In the genomic region with DNA sequence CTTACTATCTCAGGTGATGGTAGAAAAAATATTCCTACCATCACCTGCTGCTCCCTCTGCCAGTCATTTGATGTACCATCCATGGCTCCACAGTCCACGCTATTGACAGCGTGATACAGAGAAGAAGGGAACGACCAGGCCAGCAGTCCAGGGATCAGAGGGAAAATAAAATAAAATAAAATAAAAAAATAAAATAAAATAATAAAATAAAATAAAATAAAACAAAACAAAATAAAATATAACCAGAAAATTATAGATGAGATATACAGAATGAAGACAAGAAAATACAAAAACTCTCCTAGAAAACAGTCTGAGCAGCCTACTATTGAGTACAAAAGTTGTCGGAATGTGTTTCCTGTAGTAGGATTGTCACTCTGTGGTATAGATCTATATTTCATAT, we compare ENCODE assay signal across 2 cellular contexts.
TF ChIP-seq lines count a peak whose summit lies in the region.

No MANE protein-coding gene starts in this region.

TF ChIP-seq in SK-N-SH, 30 proteins besides CTCF, POLR2A, EP300 and RAD21 (continued from another document):
- TF ChIP-seq, protein P1, sequence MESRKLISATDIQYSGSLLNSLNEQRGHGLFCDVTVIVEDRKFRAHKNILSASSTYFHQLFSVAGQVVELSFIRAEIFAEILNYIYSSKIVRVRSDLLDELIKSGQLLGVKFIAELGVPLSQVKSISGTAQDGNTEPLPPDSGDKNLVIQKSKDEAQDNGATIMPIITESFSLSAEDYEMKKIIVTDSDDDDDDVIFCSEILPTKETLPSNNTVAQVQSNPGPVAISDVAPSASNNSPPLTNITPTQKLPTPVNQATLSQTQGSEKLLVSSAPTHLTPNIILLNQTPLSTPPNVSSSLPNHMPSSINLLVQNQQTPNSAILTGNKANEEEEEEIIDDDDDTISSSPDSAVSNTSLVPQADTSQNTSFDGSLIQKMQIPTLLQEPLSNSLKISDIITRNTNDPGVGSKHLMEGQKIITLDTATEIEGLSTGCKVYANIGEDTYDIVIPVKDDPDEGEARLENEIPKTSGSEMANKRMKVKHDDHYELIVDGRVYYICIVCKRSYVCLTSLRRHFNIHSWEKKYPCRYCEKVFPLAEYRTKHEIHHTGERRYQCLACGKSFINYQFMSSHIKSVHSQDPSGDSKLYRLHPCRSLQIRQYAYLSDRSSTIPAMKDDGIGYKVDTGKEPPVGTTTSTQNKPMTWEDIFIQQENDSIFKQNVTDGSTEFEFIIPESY (IDR thresholded peaks at IDR 0.05; ENCODE audit: borderline replicate concordance, low read depth) = no peak
- TF ChIP-seq NRF1 (IDR thresholded peaks at IDR 0.05; ENCODE audit: low read depth, low read length) (no peak), JUND (IDR thresholded peaks at IDR 0.05) (no peak), ELF1 (IDR thresholded peaks at IDR 0.05) (no peak), GATA2 (CRISPR knock-in tag; IDR thresholded peaks at IDR 0.05) (no peak), TEAD4 (IDR thresholded peaks at IDR 0.05; ENCODE audit: borderline replicate concordance, insufficient read depth) (no peak), FOXM1 (IDR thresholded peaks at IDR 0.05; ENCODE audit: low read depth) (no peak), SIN3A (IDR thresholded peaks at IDR 0.05; ENCODE audit: borderline replicate concordance, low read depth, low read length) (no peak), TAF1 (IDR thresholded peaks at IDR 0.05; ENCODE audit: borderline replicate concordance, low read depth, low read length) (no peak), FOSL2 (IDR thresholded peaks at IDR 0.05; ENCODE audit: borderline replicate concordance, low read depth) (no peak), TCF12 (IDR thresholded peaks at IDR 0.05) (no peak), FOXJ3 (CRISPR knock-in tag; IDR thresholded peaks at IDR 0.05) (no peak)
- TF ChIP-seq, protein P2, sequence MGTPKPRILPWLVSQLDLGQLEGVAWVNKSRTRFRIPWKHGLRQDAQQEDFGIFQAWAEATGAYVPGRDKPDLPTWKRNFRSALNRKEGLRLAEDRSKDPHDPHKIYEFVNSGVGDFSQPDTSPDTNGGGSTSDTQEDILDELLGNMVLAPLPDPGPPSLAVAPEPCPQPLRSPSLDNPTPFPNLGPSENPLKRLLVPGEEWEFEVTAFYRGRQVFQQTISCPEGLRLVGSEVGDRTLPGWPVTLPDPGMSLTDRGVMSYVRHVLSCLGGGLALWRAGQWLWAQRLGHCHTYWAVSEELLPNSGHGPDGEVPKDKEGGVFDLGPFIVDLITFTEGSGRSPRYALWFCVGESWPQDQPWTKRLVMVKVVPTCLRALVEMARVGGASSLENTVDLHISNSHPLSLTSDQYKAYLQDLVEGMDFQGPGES (IDR thresholded peaks at IDR 0.05; ENCODE audit: low read depth, low read length) = no peak
- TF ChIP-seq, protein P3, sequence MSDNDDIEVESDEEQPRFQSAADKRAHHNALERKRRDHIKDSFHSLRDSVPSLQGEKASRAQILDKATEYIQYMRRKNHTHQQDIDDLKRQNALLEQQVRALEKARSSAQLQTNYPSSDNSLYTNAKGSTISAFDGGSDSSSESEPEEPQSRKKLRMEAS (IDR thresholded peaks at IDR 0.05; ENCODE audit: low read depth) = no peak

TF ChIP-seq in SK-N-SH treated with all-trans-retinoic acid at 6 μM for 48 hours, 23 proteins besides CTCF, POLR2A, EP300 and RAD21 (continued from another document):
- TF ChIP-seq ZFP3 (CRISPR knock-in tag; IDR thresholded peaks at IDR 0.05) (no peak), ZNF8 (CRISPR knock-in tag; IDR thresholded peaks at IDR 0.05) (no peak), BACH2 (CRISPR knock-in tag; IDR thresholded peaks at IDR 0.05; ENCODE audit: borderline replicate concordance) (no peak), ZC3H10 (CRISPR knock-in tag; IDR thresholded peaks at IDR 0.05) (no peak), ZNF565 (CRISPR knock-in tag; conservative IDR thresholded peaks at IDR 0.05; ENCODE audit: low read depth) (no peak), TOX (CRISPR knock-in tag; IDR thresholded peaks at IDR 0.05; ENCODE audit: borderline replicate concordance) (no peak), TCF4 (CRISPR knock-in tag; IDR thresholded peaks at IDR 0.05; ENCODE audit: borderline replicate concordance) (no peak)
- TF ChIP-seq, protein P4, sequence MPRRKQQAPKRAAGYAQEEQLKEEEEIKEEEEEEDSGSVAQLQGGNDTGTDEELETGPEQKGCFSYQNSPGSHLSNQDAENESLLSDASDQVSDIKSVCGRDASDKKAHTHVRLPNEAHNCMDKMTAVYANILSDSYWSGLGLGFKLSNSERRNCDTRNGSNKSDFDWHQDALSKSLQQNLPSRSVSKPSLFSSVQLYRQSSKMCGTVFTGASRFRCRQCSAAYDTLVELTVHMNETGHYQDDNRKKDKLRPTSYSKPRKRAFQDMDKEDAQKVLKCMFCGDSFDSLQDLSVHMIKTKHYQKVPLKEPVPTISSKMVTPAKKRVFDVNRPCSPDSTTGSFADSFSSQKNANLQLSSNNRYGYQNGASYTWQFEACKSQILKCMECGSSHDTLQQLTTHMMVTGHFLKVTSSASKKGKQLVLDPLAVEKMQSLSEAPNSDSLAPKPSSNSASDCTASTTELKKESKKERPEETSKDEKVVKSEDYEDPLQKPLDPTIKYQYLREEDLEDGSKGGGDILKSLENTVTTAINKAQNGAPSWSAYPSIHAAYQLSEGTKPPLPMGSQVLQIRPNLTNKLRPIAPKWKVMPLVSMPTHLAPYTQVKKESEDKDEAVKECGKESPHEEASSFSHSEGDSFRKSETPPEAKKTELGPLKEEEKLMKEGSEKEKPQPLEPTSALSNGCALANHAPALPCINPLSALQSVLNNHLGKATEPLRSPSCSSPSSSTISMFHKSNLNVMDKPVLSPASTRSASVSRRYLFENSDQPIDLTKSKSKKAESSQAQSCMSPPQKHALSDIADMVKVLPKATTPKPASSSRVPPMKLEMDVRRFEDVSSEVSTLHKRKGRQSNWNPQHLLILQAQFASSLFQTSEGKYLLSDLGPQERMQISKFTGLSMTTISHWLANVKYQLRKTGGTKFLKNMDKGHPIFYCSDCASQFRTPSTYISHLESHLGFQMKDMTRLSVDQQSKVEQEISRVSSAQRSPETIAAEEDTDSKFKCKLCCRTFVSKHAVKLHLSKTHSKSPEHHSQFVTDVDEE (CRISPR knock-in tag; IDR thresholded peaks at IDR 0.05) = no peak
